In the genomic region with DNA sequence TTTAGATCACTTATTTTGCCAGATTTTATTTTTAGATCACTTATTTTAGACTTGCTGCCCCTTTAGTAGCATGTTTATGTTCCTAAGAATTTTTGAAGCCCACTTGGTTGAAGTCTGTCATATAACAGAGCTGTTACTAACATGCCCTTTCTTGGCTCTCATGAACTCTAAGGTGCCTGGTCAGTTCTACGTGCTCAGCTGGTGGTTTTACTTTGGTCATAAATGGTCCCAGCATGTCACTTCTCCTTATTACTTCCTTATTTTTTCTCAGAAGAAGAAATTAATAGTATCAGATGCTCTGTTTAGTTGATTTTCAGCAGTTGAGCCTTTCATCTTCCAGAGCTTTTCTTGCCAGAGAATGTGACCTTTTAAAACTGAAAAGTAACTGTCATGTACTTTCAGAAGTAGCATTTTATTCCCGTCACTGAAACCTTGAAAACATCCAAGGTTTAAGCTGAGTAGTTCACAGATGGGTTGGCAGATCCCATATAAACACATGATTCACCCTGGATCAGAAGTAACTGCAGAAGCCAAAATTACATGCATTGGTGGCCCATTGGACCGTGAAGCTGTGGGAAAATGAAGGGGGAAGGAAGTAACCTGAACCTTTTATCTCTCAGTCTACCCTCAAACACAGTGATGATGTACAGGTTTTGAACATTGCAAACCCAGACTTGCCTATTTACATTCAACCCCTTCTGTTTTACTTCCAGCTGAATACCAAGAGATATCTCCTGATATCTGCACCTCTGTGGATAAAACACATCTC, we compare ENCODE assay signal across 8 cellular contexts. TPM values are rescaled to one million over a fixed set of nuclear protein-coding genes. Genes with fewer than 3 reads are reported as not detected.
A peak's percentile ranks its signal among the peaks of the same experiment; 100 is the strongest.
DNase-seq lines count a peak whose midpoint lies in the region; ATAC-seq and TF ChIP-seq lines count a peak whose summit lies in the region.

No MANE protein-coding gene starts in this region.

- H3K36me3 ChIP-seq in lung (ENCODE audit: control insufficient read depth in 2 of 2, insufficient read depth in 2 of 2, low read length in 2 of 2) (peaks cover 2 to 18% of the 10 kb centered on the region in 2 donors), H7 (replicated peaks; ENCODE audit: control insufficient read depth, insufficient read depth, low read length) (no peaks in the 10 kb centered on the region)
- H3K36me3 ChIP-seq in effector memory CD4-positive, alpha-beta T cell (ENCODE audit: control insufficient read depth, insufficient read depth, low read length), result peaks cover 4% of the 10 kb centered on the region

- H3K4me3 ChIP-seq in lung (no peak overlapping the region), H7 (ENCODE audit: insufficient read depth, low read depth, low read length) (no peak overlapping the region)
- H3K4me3 ChIP-seq in effector memory CD4-positive, alpha-beta T cell (ENCODE audit: insufficient read depth, low read depth, low read length, poor library complexity, severe bottlenecking), result no peak overlapping the region

- peak; percentile 51 for ATAC-seq in GM18499 (IDR thresholded peaks at IDR 0.05; ENCODE audit: insufficient read depth, unreplicated experiment)
- peak; percentile 92 for ATAC-seq in HG02885 (IDR thresholded peaks at IDR 0.05; ENCODE audit: poor library complexity, unreplicated experiment)
- peak; percentile 55 for ATAC-seq in SK-N-SH treated with all-trans-retinoic acid at 6 μM for 48 hours
- ATAC-seq in lung (ENCODE audit: insufficient read depth, low FRiP score), result peak; percentile 34

- H3K27me3 ChIP-seq in lung (ENCODE audit: control insufficient read depth, insufficient read depth) (no peaks in the 10 kb centered on the region), H7 (ENCODE audit: control insufficient read depth, insufficient read depth, low read length) (no peaks in the 10 kb centered on the region)
- H3K27me3 ChIP-seq in effector memory CD4-positive, alpha-beta T cell (replicated peaks; ENCODE audit: control insufficient read depth, insufficient read depth, low read length, poor library complexity, severe bottlenecking), result no peaks in the 10 kb centered on the region

- DNase-seq in lung (ENCODE audit: low spot score) (no peak), H7 (no peak), NOMO-1 treated with DMSO at 0.1 percent for 48 hours (lab: John Stamatoyannopoulos, UW; ENCODE audit: unreplicated experiment) (no peak), KG1 (lab: John Stamatoyannopoulos, UW) (no peak)
- DNase-seq in effector memory CD4-positive, alpha-beta T cell, result no peak

- no peaks in the 10 kb centered on the region for H3K4me1 ChIP-seq in lung (ENCODE audit: control insufficient read depth in 2 of 2, insufficient read depth in 2 of 2, low read length in 2 of 2)
- H3K4me1 ChIP-seq in effector memory CD4-positive, alpha-beta T cell (ENCODE audit: control insufficient read depth, insufficient read depth, low read length, poor library complexity, severe bottlenecking), result no peaks in the 10 kb centered on the region

- WGBS in lung, 2 donors, result 32 to 33% methylated on average over 3 of the region's 3 CpGs

- H3K27ac ChIP-seq in lung (ENCODE audit: low read depth in 1 of 2, low read length in 1 of 2), result peak overlapping the region in 1 of 2 donors; percentile 41
- H3K27ac ChIP-seq in effector memory CD4-positive, alpha-beta T cell (ENCODE audit: insufficient read depth, low read length, poor library complexity, severe bottlenecking), result no peak overlapping the region

- no peaks in the 10 kb centered on the region for H3K9me3 ChIP-seq in lung (ENCODE audit: control insufficient read depth in 2 of 2, insufficient read depth in 1 of 2, low read length in 1 of 2)
- no peaks in the 10 kb centered on the region for H3K9me3 ChIP-seq in effector memory CD4-positive, alpha-beta T cell (ENCODE audit: control insufficient read depth, low read length)

- TF ChIP-seq CTCF in lung (IDR thresholded peaks at IDR 0.05; ENCODE audit: control extremely low read depth, extremely low read depth), result no peak

TF ChIP-seq in SK-N-SH treated with all-trans-retinoic acid at 6 μM for 48 hours, 23 proteins besides CTCF, POLR2A, EP300 and RAD21:
- TF ChIP-seq ISL1 (CRISPR knock-in tag; IDR thresholded peaks at IDR 0.05) (no peak), TOX (CRISPR knock-in tag; IDR thresholded peaks at IDR 0.05; ENCODE audit: borderline replicate concordance) (no peak), ZNF565 (CRISPR knock-in tag; conservative IDR thresholded peaks at IDR 0.05; ENCODE audit: low read depth) (no peak), ZC3H10 (CRISPR knock-in tag; IDR thresholded peaks at IDR 0.05) (no peak), ZFP3 (CRISPR knock-in tag; IDR thresholded peaks at IDR 0.05) (no peak), ZFP30 (CRISPR knock-in tag; IDR thresholded peaks at IDR 0.05) (no peak), OSR1 (CRISPR knock-in tag; IDR thresholded peaks at IDR 0.05) (no peak), BACH2 (CRISPR knock-in tag; IDR thresholded peaks at IDR 0.05; ENCODE audit: borderline replicate concordance) (no peak)
- TF ChIP-seq, protein P1, sequence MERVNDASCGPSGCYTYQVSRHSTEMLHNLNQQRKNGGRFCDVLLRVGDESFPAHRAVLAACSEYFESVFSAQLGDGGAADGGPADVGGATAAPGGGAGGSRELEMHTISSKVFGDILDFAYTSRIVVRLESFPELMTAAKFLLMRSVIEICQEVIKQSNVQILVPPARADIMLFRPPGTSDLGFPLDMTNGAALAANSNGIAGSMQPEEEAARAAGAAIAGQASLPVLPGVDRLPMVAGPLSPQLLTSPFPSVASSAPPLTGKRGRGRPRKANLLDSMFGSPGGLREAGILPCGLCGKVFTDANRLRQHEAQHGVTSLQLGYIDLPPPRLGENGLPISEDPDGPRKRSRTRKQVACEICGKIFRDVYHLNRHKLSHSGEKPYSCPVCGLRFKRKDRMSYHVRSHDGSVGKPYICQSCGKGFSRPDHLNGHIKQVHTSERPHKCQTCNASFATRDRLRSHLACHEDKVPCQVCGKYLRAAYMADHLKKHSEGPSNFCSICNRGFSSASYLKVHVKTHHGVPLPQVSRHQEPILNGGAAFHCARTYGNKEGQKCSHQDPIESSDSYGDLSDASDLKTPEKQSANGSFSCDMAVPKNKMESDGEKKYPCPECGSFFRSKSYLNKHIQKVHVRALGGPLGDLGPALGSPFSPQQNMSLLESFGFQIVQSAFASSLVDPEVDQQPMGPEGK (CRISPR knock-in tag; IDR thresholded peaks at IDR 0.05; ENCODE audit: borderline replicate concordance), result no peak
- TF ChIP-seq, protein P2, sequence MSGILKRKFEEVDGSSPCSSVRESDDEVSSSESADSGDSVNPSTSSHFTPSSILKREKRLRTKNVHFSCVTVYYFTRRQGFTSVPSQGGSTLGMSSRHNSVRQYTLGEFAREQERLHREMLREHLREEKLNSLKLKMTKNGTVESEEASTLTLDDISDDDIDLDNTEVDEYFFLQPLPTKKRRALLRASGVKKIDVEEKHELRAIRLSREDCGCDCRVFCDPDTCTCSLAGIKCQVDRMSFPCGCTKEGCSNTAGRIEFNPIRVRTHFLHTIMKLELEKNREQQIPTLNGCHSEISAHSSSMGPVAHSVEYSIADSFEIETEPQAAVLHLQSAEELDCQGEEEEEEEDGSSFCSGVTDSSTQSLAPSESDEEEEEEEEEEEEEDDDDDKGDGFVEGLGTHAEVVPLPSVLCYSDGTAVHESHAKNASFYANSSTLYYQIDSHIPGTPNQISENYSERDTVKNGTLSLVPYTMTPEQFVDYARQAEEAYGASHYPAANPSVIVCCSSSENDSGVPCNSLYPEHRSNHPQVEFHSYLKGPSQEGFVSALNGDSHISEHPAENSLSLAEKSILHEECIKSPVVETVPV (CRISPR knock-in tag; IDR thresholded peaks at IDR 0.05), result no peak
- TF ChIP-seq, protein P3, sequence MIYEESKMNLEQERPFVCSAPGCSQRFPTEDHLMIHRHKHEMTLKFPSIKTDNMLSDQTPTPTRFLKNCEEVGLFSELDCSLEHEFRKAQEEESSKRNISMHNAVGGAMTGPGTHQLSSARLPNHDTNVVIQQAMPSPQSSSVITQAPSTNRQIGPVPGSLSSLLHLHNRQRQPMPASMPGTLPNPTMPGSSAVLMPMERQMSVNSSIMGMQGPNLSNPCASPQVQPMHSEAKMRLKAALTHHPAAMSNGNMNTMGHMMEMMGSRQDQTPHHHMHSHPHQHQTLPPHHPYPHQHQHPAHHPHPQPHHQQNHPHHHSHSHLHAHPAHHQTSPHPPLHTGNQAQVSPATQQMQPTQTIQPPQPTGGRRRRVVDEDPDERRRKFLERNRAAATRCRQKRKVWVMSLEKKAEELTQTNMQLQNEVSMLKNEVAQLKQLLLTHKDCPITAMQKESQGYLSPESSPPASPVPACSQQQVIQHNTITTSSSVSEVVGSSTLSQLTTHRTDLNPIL (CRISPR knock-in tag; IDR thresholded peaks at IDR 0.05; ENCODE audit: low read depth), result no peak

RNA-seq across cellular contexts. Expression of a gene that starts 50.5 kb away (rescaled TPM):
- 10 to 100 TPM in 1 of 2 donors, 1 to 10 TPM in 1; 5.3 to 15.2 TPM for total RNA-seq in lung
- polyA plus RNA-seq in lung, result 1 to 10 TPM; 2.7 to 4.3 TPM
- total RNA-seq in H7 (2014; rRNA removed; shearing (Covaris generic)), result 0.42 and 0.55 TPM in 2 replicates

Comparison
In these comparisons a context has a peak if more than half of its experiments do, and no peak if none do; other contexts are left out.
1. ATAC-seq: peak in every context shown above with its lines; median percentile 92 in HG02885; 55 in SK-N-SH treated with all-trans-retinoic acid at 6 μM for 48 hours; 51 in GM18499; 34 in lung.